ENCODE assay signal across 1 cellular context in genomic region chr7:27159278-27160146, GRCh38.
TF ChIP-seq lines count a peak whose summit lies in the region.

No MANE protein-coding gene starts in this region.

TF ChIP-seq in IMR-90, 13 proteins besides CTCF, POLR2A, EP300 and RAD21:
- TF ChIP-seq RFX5 (IDR thresholded peaks at IDR 0.05; ENCODE audit: low read depth, low read length): no peak
- no peak for TF ChIP-seq RCOR1 (IDR thresholded peaks at IDR 0.05; ENCODE audit: insufficient replicate concordance, low read length)
- TF ChIP-seq BHLHE40 (IDR thresholded peaks at IDR 0.05; ENCODE audit: low read depth, low read length): no peak
- no peak for TF ChIP-seq NFE2L2 (IDR thresholded peaks at IDR 0.05; ENCODE audit: low read depth, low read length)
- no peak for TF ChIP-seq MXI1 (IDR thresholded peaks at IDR 0.05; ENCODE audit: borderline replicate concordance, low read depth, low read length)
- no peak for TF ChIP-seq FOS (IDR thresholded peaks at IDR 0.05; ENCODE audit: low read depth, low read length)
- no peak for TF ChIP-seq CHD1 (IDR thresholded peaks at IDR 0.05; ENCODE audit: low read depth, low read length)
TF ChIP-seq in IMR-90: peak in this region for 0.
